24 cellular contexts compared by ENCODE assay signal in genomic region chr6:116783852-116784251, GRCh38. TPM values are rescaled to one million over a fixed set of nuclear protein-coding genes. Genes with fewer than 3 reads are reported as not detected.
DNase-seq lines count a peak whose midpoint lies in the region; ATAC-seq and TF ChIP-seq lines count a peak whose summit lies in the region.
"Had no signal": no experiment of that assay in that cellular context is flagged by ENCODE, and none has a peak within 500 bp of the region (broad histone marks: within the 10 kb centered on the region; RNA-seq: fewer than 3 reads in every experiment).

No MANE protein-coding gene starts in this region.

- no peak overlapping the region for H2BK15ac ChIP-seq in IMR-90 (ENCODE audit: low read depth, low read length)

- H3K4me1 Mint-ChIP-seq in GM23338: no peaks in the 10 kb centered on the region

- TF ChIP-seq CTCF in IMR-90 (conservative IDR thresholded peaks at IDR 0.05; ENCODE audit: low read depth, low read length) (no peak), foreskin keratinocyte (conservative IDR thresholded peaks at IDR 0.05) (no peak), GM23338 (conservative IDR thresholded peaks at IDR 0.05; ENCODE audit: low read depth in 2 of 2) (no peak), sigmoid colon (IDR thresholded peaks at IDR 0.05) (no peak)

- no peak for TF ChIP-seq EP300 in sigmoid colon (IDR thresholded peaks at IDR 0.05)

- H3K23ac ChIP-seq in IMR-90 (ENCODE audit: low read depth, low read length): no peak overlapping the region

- H3K36me3 Mint-ChIP-seq in GM23338 (ENCODE audit: low read depth): no peaks in the 10 kb centered on the region
- H3K36me3 Mint-ChIP-seq: IgD-negative memory B cell had no signal

- H3K56ac ChIP-seq in IMR-90 (ENCODE audit: extremely low read depth, insufficient read depth, low read length): no peak overlapping the region

- no peaks in the 10 kb centered on the region for H3K27me3 ChIP-seq in IMR-90 (ENCODE audit: control insufficient read depth, insufficient read depth, low read length)
- no peaks in the 10 kb centered on the region for H3K27me3 ChIP-seq in foreskin keratinocyte
- H3K27me3 ChIP-seq in GM23338 (ENCODE audit: insufficient read depth): no peaks in the 10 kb centered on the region
- no peaks in the 10 kb centered on the region for H3K27me3 ChIP-seq in sigmoid colon
- H3K27me3 ChIP-seq: BE2C had no signal

- H3K4ac ChIP-seq in IMR-90 (ENCODE audit: low read depth, low read length): no peak overlapping the region

- H3K27ac ChIP-seq in IMR-90 (ENCODE audit: insufficient read depth, low read length): no peak overlapping the region
- H3K27ac ChIP-seq in foreskin keratinocyte: no peak overlapping the region
- no peak overlapping the region for H3K27ac ChIP-seq in GM23338 (ENCODE audit: low read depth)
- H3K27ac ChIP-seq in sigmoid colon: no peak overlapping the region

- H3K79me1 ChIP-seq in IMR-90 (ENCODE audit: low read depth in 1 of 2, low read length in 2 of 2): no peaks in the 10 kb centered on the region

- H3K79me2 ChIP-seq in GM23338 (replicated peaks; ENCODE audit: insufficient read depth): no peaks in the 10 kb centered on the region

- H4K5ac ChIP-seq in IMR-90 (ENCODE audit: low read depth, low read length): no peak overlapping the region

- H2BK5ac ChIP-seq in IMR-90 (ENCODE audit: low read depth, low read length, poor library complexity, severe bottlenecking): no peak overlapping the region

- WGBS in IMR-90 (ENCODE audit: extremely low coverage in 2 of 2, insufficient read length in 1 of 2), 2 experiments: no CpG with 5 or more reads among the region's 5 CpGs
- 76% methylated on average over 5 of the region's 5 CpGs for WGBS in sigmoid colon, 2 donors

- in situ Hi-C loops in IMR-90 (cut with MboI; ENCODE audit: low sequenced_read_pairs): no loop called here

- H3K14ac ChIP-seq in IMR-90 (replicated peaks; ENCODE audit: low read depth, low read length): no peak overlapping the region

- POLR2A ChIA-PET in IMR-90 (lab: Charles Lee; ENCODE audit: unreplicated experiment): no interaction called here

- H3K36me3 ChIP-seq in IMR-90 (ENCODE audit: control insufficient read depth, insufficient read depth, low read length) (no peaks in the 10 kb centered on the region), GM23338 (ENCODE audit: insufficient read depth) (no peaks in the 10 kb centered on the region), sigmoid colon (no peaks in the 10 kb centered on the region)
- H3K36me3 ChIP-seq: BE2C had no signal

- dilution Hi-C loops in IMR-90 (cut with HindIII; ENCODE audit: low sequenced_read_pairs, unreplicated experiment): no loop called here

- H2AK9ac ChIP-seq in IMR-90 (replicated peaks; ENCODE audit: low read depth, low read length, poor library complexity): no peak overlapping the region

- no peak for TF ChIP-seq RAD21 in IMR-90 (IDR thresholded peaks at IDR 0.05; ENCODE audit: low read length)

- no peak overlapping the region for H2AFZ ChIP-seq in IMR-90 (replicated peaks; ENCODE audit: low read length, poor library complexity)
- H2AFZ ChIP-seq in GM23338: no peak overlapping the region

- no peak overlapping the region for H2BK120ac ChIP-seq in IMR-90 (ENCODE audit: low read depth, low read length)

- no peaks in the 10 kb centered on the region for H3K9me1 ChIP-seq in IMR-90 (ENCODE audit: insufficient read depth, low read length)

- DNase-seq in COLO829 (ENCODE audit: low spot score) (peak; percentile 8), IMR-90 (peak; percentile 15), astrocyte of the hippocampus (ENCODE audit: low read depth, low spot score) (peak; percentile 8), foreskin keratinocyte (peak in 1 of 2 donors; percentile 14), GM23338 (ENCODE audit: low spot score) (no peak), sigmoid colon (no peak)
- DNase-seq: 8988T; BE2C; Calu3; CD4-positive, alpha-beta T cell; DMS79; GF-D8; Kasumi-1; MV-4-11; NCI-H1417 treated with DMSO at 0.1 percent for 48 hours; NCI-H2029; NCI-H2171 treated with DMSO at 0.1 percent for 48 hours; NCI-H446 treated with DMSO at 0.1 percent for 48 hours; NK-92 treated with Interleukin-12 subunit alpha and Interleukin-12 subunit beta, amount 100 ng/mL, for 24 hours; OCI-M1 had no signal

- H3K4me3 ChIP-seq in IMR-90 (ENCODE audit: insufficient read depth, low read depth, low read length): no peak overlapping the region
- H3K4me3 ChIP-seq in GM23338: no peak overlapping the region
- H3K4me3 ChIP-seq in sigmoid colon: no peak overlapping the region

- no peaks in the 10 kb centered on the region for H3K27me3 Mint-ChIP-seq in GM23338 (ENCODE audit: insufficient read depth, low read depth, poor library complexity)
- H3K27me3 Mint-ChIP-seq: IgD-negative memory B cell had no signal

- intact Hi-C loops in IMR-90 (cut with micrococcal nuclease): no loop called here
- intact Hi-C loops in sigmoid colon (cut with DNase I): no loop called here

- no peaks in the 10 kb centered on the region for H3K4me1 ChIP-seq in IMR-90 (ENCODE audit: control insufficient read depth, insufficient read depth, low read length)
- no peaks in the 10 kb centered on the region for H3K4me1 ChIP-seq in foreskin keratinocyte
- no peaks in the 10 kb centered on the region for H3K4me1 ChIP-seq in GM23338 (ENCODE audit: insufficient read depth)
- no peaks in the 10 kb centered on the region for H3K4me1 ChIP-seq in sigmoid colon
- H3K4me1 ChIP-seq: BE2C had no signal

- H3K4me3 Mint-ChIP-seq in GM23338: no peak overlapping the region
- H3K4me3 Mint-ChIP-seq: CD4-positive, alpha-beta T cell; IgD-negative memory B cell had no signal

- H4K8ac ChIP-seq in IMR-90 (ENCODE audit: low read depth in 2 of 2, low read length in 2 of 2): no peak overlapping the region

- H3F3A ChIP-seq in GM23338 (replicated peaks; ENCODE audit: low read depth): no peaks in the 10 kb centered on the region

- H3K9me3 Mint-ChIP-seq in GM23338: no peaks in the 10 kb centered on the region
- H3K9me3 Mint-ChIP-seq: CD4-positive, alpha-beta T cell; IgD-negative memory B cell had no signal

- no peak overlapping the region for H2AK5ac ChIP-seq in IMR-90 (ENCODE audit: low read depth, low read length)

- H3K9me3 ChIP-seq in IMR-90 (ENCODE audit: control insufficient read depth, insufficient read depth, low read length): no peaks in the 10 kb centered on the region
- H3K9me3 ChIP-seq in sigmoid colon: no peaks in the 10 kb centered on the region
- H3K9me3 ChIP-seq: BE2C had no signal

- no peak overlapping the region for H4K91ac ChIP-seq in IMR-90 (ENCODE audit: insufficient read depth, low read depth, low read length)

- H3K27ac Mint-ChIP-seq in GM23338: no peak overlapping the region
- H3K27ac Mint-ChIP-seq: CD4-positive, alpha-beta T cell; IgD-negative memory B cell had no signal

- H3K4me2 ChIP-seq in IMR-90 (ENCODE audit: low read depth, low read length) (no peak overlapping the region), GM23338 (no peak overlapping the region)

- CTCF ChIA-PET in IMR-90 (lab: Yijun Ruan, JAX): interaction anchor here (0.9 to 2.4 kb wide), 2 partner anchors 15 to 63 kb away, joined by 3 to 6 read pairs; no protein-coding TSS in a partner anchor

- ATAC-seq in IMR-90 (ENCODE audit: low read depth) (peak; percentile 62), foreskin keratinocyte (peak; percentile 50), GM23338 (no peak), HG03354 (IDR thresholded peaks at IDR 0.05; ENCODE audit: poor library complexity, severe bottlenecking, unreplicated experiment) (no peak), HG03565 (IDR thresholded peaks at IDR 0.05; ENCODE audit: unreplicated experiment) (no peak)

- H2BK20ac ChIP-seq in IMR-90 (ENCODE audit: low read depth, low read length): no peak overlapping the region

- H3K9ac ChIP-seq in IMR-90 (ENCODE audit: low read depth, low read length): no peak overlapping the region

- BruUV-seq in IMR-90 (replicated peaks; lab: Mats Ljungman, UMichigan): no TSS peak

- no peak overlapping the region for H3K18ac ChIP-seq in IMR-90 (ENCODE audit: low read depth, low read length)

- H3K9me2 ChIP-seq in GM23338 (ENCODE audit: insufficient read depth): no peaks in the 10 kb centered on the region

- TF ChIP-seq POLR2A in IMR-90 (IDR thresholded peaks at IDR 0.05; ENCODE audit: low read depth, low read length) (no peak), sigmoid colon (IDR thresholded peaks at IDR 0.05) (no peak)

- H4K20me1 ChIP-seq in IMR-90 (ENCODE audit: insufficient read depth, low read length): no peaks in the 10 kb centered on the region
- H4K20me1 ChIP-seq in GM23338 (replicated peaks; ENCODE audit: insufficient read depth): no peaks in the 10 kb centered on the region

TF ChIP-seq in IMR-90, 13 proteins besides CTCF, POLR2A, EP300 and RAD21 (continues in another document):
- TF ChIP-seq MAZ (IDR thresholded peaks at IDR 0.05; ENCODE audit: borderline replicate concordance, low read depth, low read length) (no peak), CEBPB (IDR thresholded peaks at IDR 0.05; ENCODE audit: low read depth, low read length) (no peak), RFX5 (IDR thresholded peaks at IDR 0.05; ENCODE audit: low read depth, low read length) (no peak), SMC3 (IDR thresholded peaks at IDR 0.05; ENCODE audit: low read depth, low read length) (no peak)

TF ChIP-seq in GM23338, 12 proteins besides CTCF, POLR2A, EP300 and RAD21 (continues in another document):
- TF ChIP-seq JUNB (IDR thresholded peaks at IDR 0.05; ENCODE audit: unreplicated experiment) (no peak), CREB1 (CRISPR knock-in tag; IDR thresholded peaks at IDR 0.05; ENCODE audit: low read depth) (no peak), ZNF331 (CRISPR knock-in tag; IDR thresholded peaks at IDR 0.05; ENCODE audit: low read depth) (no peak), POLR2AphosphoS5 (IDR thresholded peaks at IDR 0.05; ENCODE audit: low read depth) (no peak), EZH2 (IDR thresholded peaks at IDR 0.05; ENCODE audit: low read depth, unreplicated experiment) (no peak)

RNA-seq across cellular contexts. Expression of gene FAM162B, which starts 18.3 kb away (rescaled TPM):
- total RNA-seq in IMR-90 (2012; rRNA removed) (3.2 and 3.6 TPM in 2 replicates), foreskin keratinocyte (not detected in 2 replicates), sigmoid colon (1 to 10 TPM; 2.2 to 4.6 (median 3.0) TPM)
- polyA plus RNA-seq in IMR-90 (2012; rRNA removed) (2.9 and 4.0 TPM in 2 replicates), foreskin keratinocyte (not detected in 2 replicates), GM23338 (2016; fragmentation: Nextera tagmentation; extraction: Ambion mirVana) (6.3 and 9.3 TPM in 2 replicates), sigmoid colon (1 to 10 TPM in 1 of 3 donors, under 1 TPM in 2; 0.60 to 1.2 (median 0.69) TPM)
- 3.7 and 6.3 TPM in 2 replicates for polyA plus RNA-seq in IMR-90 (2012; cell fraction: cytosol; rRNA removed)
- polyA plus RNA-seq in IMR-90 (2012; cell fraction: nucleus; rRNA removed; ENCODE audit: low replicate concordance): 1.4 and 2.6 TPM in 2 replicates
- total RNA-seq in GM23338 (2014; rRNA removed; shearing (Covaris generic)): 5.9 and 6.3 TPM in 2 replicates
- total RNA-seq: Calu3; CD4-positive, alpha-beta T cell; HT1080 had no signal
- polyA plus RNA-seq: IgD-negative memory B cell had no signal

RNA-seq across cellular contexts. Expression of gene GPRC6A, which starts 45.0 kb away (rescaled TPM):
- total RNA-seq in IMR-90 (2012; rRNA removed) (not detected in 2 replicates), foreskin keratinocyte (not detected in 2 replicates), sigmoid colon (not detected)
- polyA plus RNA-seq in IMR-90 (2012; rRNA removed) (not detected in 2 replicates), foreskin keratinocyte (not detected in 2 replicates), GM23338 (2016; fragmentation: Nextera tagmentation; extraction: Ambion mirVana) (0.31 and 0.45 TPM in 2 replicates), sigmoid colon (not detected)
- not detected in 2 replicates for polyA plus RNA-seq in IMR-90 (2012; cell fraction: cytosol; rRNA removed)
- not detected in 2 replicates for polyA plus RNA-seq in IMR-90 (2012; cell fraction: nucleus; rRNA removed; ENCODE audit: low replicate concordance)
- total RNA-seq in GM23338 (2014; rRNA removed; shearing (Covaris generic)): 0.21 TPM in 1 of 2 replicates, not detected in the other
- total RNA-seq: Calu3; CD4-positive, alpha-beta T cell; HT1080 had no signal
- polyA plus RNA-seq: IgD-negative memory B cell had no signal

Comparison
In these comparisons a context has a peak if more than half of its experiments do, and no peak if none do; other contexts are left out.
1. DNase-seq: peak in COLO829 (single experiment), IMR-90 (single experiment) and astrocyte of the hippocampus (single experiment); none in GM23338 (single experiment) and sigmoid colon (single experiment).
2. ATAC-seq: peak in IMR-90 (single experiment) and foreskin keratinocyte (single experiment); none in GM23338 (single experiment), HG03354 (single experiment) and HG03565 (single experiment).